Comparison of ENCODE assay signal across 8 cellular contexts in genomic region chr1:28926629-28927441, GRCh38. TPM values are rescaled to one million over a fixed set of nuclear protein-coding genes. Genes with fewer than 3 reads are reported as not detected.
DNase-seq lines count a peak whose midpoint lies in the region; ATAC-seq and TF ChIP-seq lines count a peak whose summit lies in the region.

No MANE protein-coding gene starts in this region.

- peak; percentile 93 for ATAC-seq in HG03175 (IDR thresholded peaks at IDR 0.05; ENCODE audit: unreplicated experiment)

- H3K9ac ChIP-seq in OCI-LY3 (ENCODE audit: low read length) (no peak overlapping the region), colonic mucosa (ENCODE audit: low read depth in 2 of 2, low read length in 2 of 2) (peak overlapping the region in 1 of 2 donors; percentile 29)

- peak overlapping the region; percentile 49 for H3K4me2 ChIP-seq in OCI-LY3 (ENCODE audit: low read length)

- peaks cover 34% of the 10 kb centered on the region for H3K79me2 ChIP-seq in OCI-LY3 (ENCODE audit: low read length)

- H4K20me1 ChIP-seq in OCI-LY3 (ENCODE audit: insufficient read depth, low read length), result peaks cover 29% of the 10 kb centered on the region

- no peaks in the 10 kb centered on the region; the same call in 1 of the 2 replicates for H3K9me3 ChIP-seq in OCI-LY3 (ENCODE audit: insufficient read depth, low read length)
- H3K9me3 ChIP-seq in colonic mucosa, result no peaks in the 10 kb centered on the region

- intact Hi-C loops in colonic mucosa (cut with DNase I), result no loop called here

- TF ChIP-seq CTCF in OCI-LY3 (IDR thresholded peaks at IDR 0.05; ENCODE audit: low read depth, low read length) (no peak), colonic mucosa (IDR thresholded peaks at IDR 0.05) (no peak)

- H2AFZ ChIP-seq in OCI-LY3 (ENCODE audit: low read depth, low read length), result no peak overlapping the region

- DNase-seq in EH (ENCODE audit: low read depth) (peak; percentile 9), GM19238 (ENCODE audit: insufficient read length, low spot score) (peak; percentile 31), colonic mucosa (peak; percentile 37), pulmonary artery endothelial cell (ENCODE audit: low read depth, low spot score) (peak; percentile 54), occipital lobe (lab: John Stamatoyannopoulos, UW) (no peak)
- DNase-seq in effector CD8-positive, alpha-beta T cell (lab: John Stamatoyannopoulos, UW), result no peak

- H3K27ac ChIP-seq in OCI-LY3 (ENCODE audit: low read length) (peak overlapping the region; percentile 19), colonic mucosa (peak overlapping the region; percentile 73)

- H3K27me3 ChIP-seq in OCI-LY3 (ENCODE audit: low read depth, low read length) (no peaks in the 10 kb centered on the region), colonic mucosa (no peaks in the 10 kb centered on the region)

- H3K4me3 ChIP-seq in OCI-LY3 (ENCODE audit: low read length) (peak overlapping the region; percentile 34), colonic mucosa (no peak overlapping the region)

- H3K36me3 ChIP-seq in OCI-LY3 (replicated peaks; ENCODE audit: low read depth, low read length) (no peaks in the 10 kb centered on the region), colonic mucosa (no peaks in the 10 kb centered on the region)

- H3K4me1 ChIP-seq in OCI-LY3 (ENCODE audit: low read length) (peaks cover 26% of the 10 kb centered on the region), colonic mucosa (peaks cover 18% of the 10 kb centered on the region)

RNA-seq across cellular contexts. Expression of gene EPB41, which starts 12.5 kb away (rescaled TPM):
- total RNA-seq in colonic mucosa (10 to 100 TPM; 65.4 to 74.0 TPM), pulmonary artery endothelial cell (18.6 and 32.8 TPM in 2 replicates), occipital lobe (36.2 TPM)

Comparison
In these comparisons a context has a peak if more than half of its experiments do, and no peak if none do; other contexts are left out.
1. DNase-seq: peak in EH (single experiment), GM19238 (single experiment), colonic mucosa (single experiment) and pulmonary artery endothelial cell (single experiment); none in effector CD8-positive, alpha-beta T cell (single experiment) and occipital lobe (single experiment).